Comparison of ENCODE assay signal across 20 cellular contexts in the genomic region with DNA sequence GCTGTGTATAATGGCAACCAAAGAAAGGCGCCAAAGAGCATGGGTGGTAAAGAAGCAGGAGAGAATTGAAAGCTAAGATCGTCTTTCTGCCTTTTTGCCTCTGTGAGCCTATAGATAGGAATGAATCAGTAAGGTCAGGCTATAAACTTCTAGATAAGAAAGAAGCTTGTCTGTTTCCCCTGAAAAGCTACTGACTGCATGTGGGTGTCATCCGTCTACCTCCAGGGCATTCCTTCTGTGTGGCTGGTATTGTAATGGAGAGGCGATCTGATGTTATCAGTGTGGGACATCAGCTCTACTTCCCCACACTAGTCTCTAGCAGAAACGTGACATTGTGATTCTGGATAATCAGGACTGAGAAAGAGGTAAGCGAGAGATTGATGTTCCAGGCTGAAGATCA.
DNase-seq lines count a peak whose midpoint lies in the region; ATAC-seq and TF ChIP-seq lines count a peak whose summit lies in the region.
"Had no signal": no experiment of that assay in that cellular context is flagged by ENCODE, and none has a peak within 500 bp of the region (broad histone marks: within the 10 kb centered on the region; RNA-seq: fewer than 3 reads in every experiment).

No MANE protein-coding gene starts in this region.

- no peaks in the 10 kb centered on the region for H3K9me3 Mint-ChIP-seq in WTC11
- H3K9me3 Mint-ChIP-seq: CD8-positive, alpha-beta T cell had no signal

- DNase-seq in COLO829 (ENCODE audit: low spot score), result peak; percentile 87
- peak; percentile 66 for DNase-seq in NT2/D1 (ENCODE audit: low read depth, low spot score)
- no peak for DNase-seq in WTC11 (ENCODE audit: low spot score)
- DNase-seq in activated CD4-positive, alpha-beta T cell treated with anti-CD3 and anti-CD28 coated beads for 48 hours, result no peak
- DNase-seq in T-helper 9 cell, result no peak
- DNase-seq in activated naive CD4-positive, alpha-beta T cell (lab: John Stamatoyannopoulos, UW), result no peak
- DNase-seq: 8988T; CD8-positive, alpha-beta T cell; DMS79; GOT3; MV-4-11; NCI-H1417 treated with DMSO at 0.1 percent for 48 hours; NCI-H1930; NCI-H2171; NCI-H446; NCI-H69 had no signal

- TF ChIP-seq CTCF in WTC11 (IDR thresholded peaks at IDR 0.05), result no peak

- ATAC-seq in WTC11 (peak; percentile 85), GM19452 (IDR thresholded peaks at IDR 0.05; ENCODE audit: unreplicated experiment) (no peak)
- ATAC-seq: CD8-positive, alpha-beta T cell; K562 had no signal

- no peaks in the 10 kb centered on the region for H3K27me3 ChIP-seq in NT2/D1 (ENCODE audit: insufficient read depth, insufficient read length)
- H3K27me3 ChIP-seq: BLaER1 had no signal

- no peak overlapping the region for H3K9ac ChIP-seq in NT2/D1 (ENCODE audit: insufficient read length, low read depth)
- H3K9ac ChIP-seq: BLaER1 had no signal

- H3K4me3 Mint-ChIP-seq in WTC11, result no peak overlapping the region
- H3K4me3 Mint-ChIP-seq: CD8-positive, alpha-beta T cell had no signal

- CTCF ChIA-PET in WTC11 (lab: Charles Lee), result interaction anchor here (0.6 kb wide), 1 partner anchor 16 kb away, joined by 3 read pairs; no protein-coding TSS in a partner anchor

- POLR2A ChIA-PET in WTC11 (lab: Charles Lee), result no interaction called here

- no peaks in the 10 kb centered on the region for H3K27me3 Mint-ChIP-seq in WTC11 (ENCODE audit: low read depth)

- WGBS in mesodermal cell (ENCODE audit: insufficient coverage in 2 of 2), 2 experiments, result 37 to 52% methylated on average over 2 of the region's 6 CpGs

- peaks cover 15% of the 10 kb centered on the region for H3K4me1 Mint-ChIP-seq in WTC11

- H3K27ac Mint-ChIP-seq in WTC11, result no peak overlapping the region
- H3K27ac Mint-ChIP-seq: CD8-positive, alpha-beta T cell had no signal

- H3K27ac ChIP-seq in mesodermal cell (ENCODE audit: low read depth, low read length, severe bottlenecking), result peak overlapping the region; percentile 19
- H3K27ac ChIP-seq: BLaER1 had no signal

- H3K4me3 ChIP-seq in NT2/D1 (ENCODE audit: insufficient read length, low read depth), result no peak overlapping the region
- H3K4me3 ChIP-seq in mesodermal cell (ENCODE audit: extremely low read depth, insufficient read depth, low read length, poor library complexity, severe bottlenecking), result no peak overlapping the region
- H3K4me3 ChIP-seq: BLaER1, K562 had no signal

- no peaks in the 10 kb centered on the region for H3K9me3 ChIP-seq in NT2/D1 (ENCODE audit: insufficient read depth, low read length)
- no peaks in the 10 kb centered on the region for H3K9me3 ChIP-seq in mesodermal cell (ENCODE audit: control insufficient read depth, low read length)
- H3K9me3 ChIP-seq: BLaER1 had no signal

- H3K36me3 Mint-ChIP-seq in WTC11, result no peaks in the 10 kb centered on the region
- H3K36me3 Mint-ChIP-seq: CD8-positive, alpha-beta T cell had no signal

- H3K36me3 ChIP-seq in NT2/D1 (ENCODE audit: insufficient read depth, insufficient read length, low read length) (no peaks in the 10 kb centered on the region), mesodermal cell (ENCODE audit: control insufficient read depth, insufficient read depth, low read length) (no peaks in the 10 kb centered on the region)
- H3K36me3 ChIP-seq: BLaER1 had no signal

- peaks cover 2% of the 10 kb centered on the region for H3K4me1 ChIP-seq in NT2/D1 (ENCODE audit: insufficient read depth, insufficient read length)
- H3K4me1 ChIP-seq in mesodermal cell (ENCODE audit: control insufficient read depth, insufficient read depth, low read length, poor library complexity, severe bottlenecking), result peaks cover 17% of the 10 kb centered on the region
- H3K4me1 ChIP-seq: BLaER1 had no signal

TF ChIP-seq in WTC11, 78 proteins besides CTCF, POLR2A, EP300 and RAD21:
- TF ChIP-seq, protein P1, sequence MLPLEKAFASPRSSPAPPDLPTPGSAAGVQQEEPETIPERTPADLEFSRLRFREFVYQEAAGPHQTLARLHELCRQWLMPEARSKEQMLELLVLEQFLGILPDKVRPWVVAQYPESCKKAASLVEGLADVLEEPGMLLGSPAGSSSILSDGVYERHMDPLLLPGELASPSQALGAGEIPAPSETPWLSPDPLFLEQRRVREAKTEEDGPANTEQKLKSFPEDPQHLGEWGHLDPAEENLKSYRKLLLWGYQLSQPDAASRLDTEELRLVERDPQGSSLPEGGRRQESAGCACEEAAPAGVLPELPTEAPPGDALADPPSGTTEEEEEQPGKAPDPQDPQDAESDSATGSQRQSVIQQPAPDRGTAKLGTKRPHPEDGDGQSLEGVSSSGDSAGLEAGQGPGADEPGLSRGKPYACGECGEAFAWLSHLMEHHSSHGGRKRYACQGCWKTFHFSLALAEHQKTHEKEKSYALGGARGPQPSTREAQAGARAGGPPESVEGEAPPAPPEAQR (CRISPR knock-in tag; IDR thresholded peaks at IDR 0.05), result no peak
- TF ChIP-seq, protein P2, sequence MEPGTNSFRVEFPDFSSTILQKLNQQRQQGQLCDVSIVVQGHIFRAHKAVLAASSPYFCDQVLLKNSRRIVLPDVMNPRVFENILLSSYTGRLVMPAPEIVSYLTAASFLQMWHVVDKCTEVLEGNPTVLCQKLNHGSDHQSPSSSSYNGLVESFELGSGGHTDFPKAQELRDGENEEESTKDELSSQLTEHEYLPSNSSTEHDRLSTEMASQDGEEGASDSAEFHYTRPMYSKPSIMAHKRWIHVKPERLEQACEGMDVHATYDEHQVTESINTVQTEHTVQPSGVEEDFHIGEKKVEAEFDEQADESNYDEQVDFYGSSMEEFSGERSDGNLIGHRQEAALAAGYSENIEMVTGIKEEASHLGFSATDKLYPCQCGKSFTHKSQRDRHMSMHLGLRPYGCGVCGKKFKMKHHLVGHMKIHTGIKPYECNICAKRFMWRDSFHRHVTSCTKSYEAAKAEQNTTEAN (CRISPR knock-in tag; IDR thresholded peaks at IDR 0.05), result no peak
- TF ChIP-seq ZNF423 (CRISPR knock-in tag; IDR thresholded peaks at IDR 0.05) (no peak), ESRRA (CRISPR knock-in tag; IDR thresholded peaks at IDR 0.05; ENCODE audit: borderline replicate concordance) (no peak), ZNF396 (CRISPR knock-in tag; IDR thresholded peaks at IDR 0.05; ENCODE audit: borderline replicate concordance) (no peak), TP53 (CRISPR knock-in tag; IDR thresholded peaks at IDR 0.05) (no peak), KAT7 (CRISPR knock-in tag; IDR thresholded peaks at IDR 0.05; ENCODE audit: borderline replicate concordance) (no peak), JAZF1 (CRISPR knock-in tag; IDR thresholded peaks at IDR 0.05) (no peak)
- TF ChIP-seq, protein P3, sequence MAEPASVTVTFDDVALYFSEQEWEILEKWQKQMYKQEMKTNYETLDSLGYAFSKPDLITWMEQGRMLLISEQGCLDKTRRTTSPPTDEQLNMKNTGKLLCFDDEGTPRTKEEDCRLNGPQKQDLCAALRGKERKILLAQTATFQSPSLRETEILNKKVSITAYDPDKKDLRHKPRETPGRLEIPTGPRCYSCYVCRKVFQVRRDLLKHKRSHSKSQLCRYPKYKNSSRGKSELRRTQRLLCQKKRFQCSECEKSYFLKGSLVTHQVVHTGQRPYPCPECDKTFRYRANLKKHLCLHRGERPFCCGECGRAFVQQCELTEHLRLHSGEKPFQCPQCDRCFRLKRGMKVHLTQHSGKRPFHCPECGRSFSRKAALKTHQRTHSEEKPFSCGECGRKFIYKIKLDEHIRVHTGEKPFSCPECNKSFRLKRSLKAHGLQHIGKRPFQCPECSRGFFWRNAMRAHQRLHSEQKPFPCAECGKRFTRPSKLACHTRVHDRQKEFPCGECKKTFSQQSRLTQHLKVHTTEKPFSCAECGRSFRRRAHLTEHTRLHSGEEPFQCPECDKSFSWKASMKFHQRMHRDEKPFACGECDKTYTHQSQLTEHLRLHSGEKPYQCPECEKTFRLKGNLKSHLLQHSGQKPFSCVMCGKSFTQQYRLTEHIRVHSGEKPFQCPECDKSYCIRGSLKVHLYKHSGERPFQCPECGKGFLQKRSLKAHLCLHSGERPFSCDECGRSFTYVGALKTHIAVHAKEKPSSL (CRISPR knock-in tag; conservative IDR thresholded peaks at IDR 0.05), result no peak
- TF ChIP-seq, protein P4, sequence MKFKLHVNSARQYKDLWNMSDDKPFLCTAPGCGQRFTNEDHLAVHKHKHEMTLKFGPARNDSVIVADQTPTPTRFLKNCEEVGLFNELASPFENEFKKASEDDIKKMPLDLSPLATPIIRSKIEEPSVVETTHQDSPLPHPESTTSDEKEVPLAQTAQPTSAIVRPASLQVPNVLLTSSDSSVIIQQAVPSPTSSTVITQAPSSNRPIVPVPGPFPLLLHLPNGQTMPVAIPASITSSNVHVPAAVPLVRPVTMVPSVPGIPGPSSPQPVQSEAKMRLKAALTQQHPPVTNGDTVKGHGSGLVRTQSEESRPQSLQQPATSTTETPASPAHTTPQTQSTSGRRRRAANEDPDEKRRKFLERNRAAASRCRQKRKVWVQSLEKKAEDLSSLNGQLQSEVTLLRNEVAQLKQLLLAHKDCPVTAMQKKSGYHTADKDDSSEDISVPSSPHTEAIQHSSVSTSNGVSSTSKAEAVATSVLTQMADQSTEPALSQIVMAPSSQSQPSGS (CRISPR knock-in tag; IDR thresholded peaks at IDR 0.05; ENCODE audit: borderline replicate concordance, low read depth), result no peak
- TF ChIP-seq, protein P5, sequence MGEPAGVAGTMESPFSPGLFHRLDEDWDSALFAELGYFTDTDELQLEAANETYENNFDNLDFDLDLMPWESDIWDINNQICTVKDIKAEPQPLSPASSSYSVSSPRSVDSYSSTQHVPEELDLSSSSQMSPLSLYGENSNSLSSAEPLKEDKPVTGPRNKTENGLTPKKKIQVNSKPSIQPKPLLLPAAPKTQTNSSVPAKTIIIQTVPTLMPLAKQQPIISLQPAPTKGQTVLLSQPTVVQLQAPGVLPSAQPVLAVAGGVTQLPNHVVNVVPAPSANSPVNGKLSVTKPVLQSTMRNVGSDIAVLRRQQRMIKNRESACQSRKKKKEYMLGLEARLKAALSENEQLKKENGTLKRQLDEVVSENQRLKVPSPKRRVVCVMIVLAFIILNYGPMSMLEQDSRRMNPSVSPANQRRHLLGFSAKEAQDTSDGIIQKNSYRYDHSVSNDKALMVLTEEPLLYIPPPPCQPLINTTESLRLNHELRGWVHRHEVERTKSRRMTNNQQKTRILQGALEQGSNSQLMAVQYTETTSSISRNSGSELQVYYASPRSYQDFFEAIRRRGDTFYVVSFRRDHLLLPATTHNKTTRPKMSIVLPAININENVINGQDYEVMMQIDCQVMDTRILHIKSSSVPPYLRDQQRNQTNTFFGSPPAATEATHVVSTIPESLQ (CRISPR knock-in tag; IDR thresholded peaks at IDR 0.05), result no peak
TF ChIP-seq in WTC11: peak in this region for 0.

Comparison
In these comparisons a context has a peak if more than half of its experiments do, and no peak if none do; other contexts are left out.
1. DNase-seq: peak in COLO829 (single experiment) and NT2/D1 (single experiment); none in WTC11 (single experiment), activated CD4-positive, alpha-beta T cell treated with anti-CD3 and anti-CD28 coated beads for 48 hours (single experiment), T-helper 9 cell (single experiment) and activated naive CD4-positive, alpha-beta T cell (0 of 4).